Comparison of ENCODE assay signal across 11 cellular contexts in the genomic region with DNA sequence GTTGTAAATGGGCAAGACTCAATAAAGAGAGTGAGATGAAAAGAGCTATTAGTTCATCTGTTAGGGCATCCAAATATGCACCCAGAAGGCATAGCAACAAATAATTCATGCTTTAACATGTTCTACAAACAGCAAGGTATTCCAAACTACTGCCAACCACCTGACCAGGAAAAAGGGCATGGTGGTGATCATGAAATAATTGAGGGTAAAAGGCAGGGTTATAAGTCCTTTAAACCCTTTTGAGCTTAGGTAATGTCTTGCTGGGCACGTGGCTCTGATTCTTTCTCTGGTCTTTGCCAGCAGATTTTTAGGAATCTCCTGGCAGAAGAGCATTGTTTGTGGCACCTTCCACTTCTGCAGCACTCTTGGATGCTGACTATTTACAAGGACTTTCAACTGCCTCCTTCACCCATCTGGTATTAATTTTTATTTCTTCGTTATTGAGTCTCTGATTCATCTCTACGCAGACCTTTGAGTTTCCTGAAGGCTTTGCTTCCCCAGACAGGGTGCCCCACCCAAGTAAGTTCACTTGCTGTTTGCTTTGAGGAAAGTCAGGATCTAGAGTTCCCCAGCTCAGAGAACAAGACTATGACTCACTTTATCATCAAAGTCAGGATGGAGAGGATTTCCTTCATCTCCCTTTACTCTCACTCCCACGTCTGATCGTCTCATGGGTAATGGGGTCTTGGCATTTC.
DNase-seq lines count a peak whose midpoint lies in the region; ATAC-seq lines count a peak whose summit lies in the region.
"Had no signal": no experiment of that assay in that cellular context is flagged by ENCODE, and none has a peak within 500 bp of the region (broad histone marks: within the 10 kb centered on the region; RNA-seq: fewer than 3 reads in every experiment).

No MANE protein-coding gene starts in this region.

- no peak for ATAC-seq in GM18861 (IDR thresholded peaks at IDR 0.05; ENCODE audit: unreplicated experiment)
- ATAC-seq in GM21619 (IDR thresholded peaks at IDR 0.05; ENCODE audit: unreplicated experiment), result no peak
- ATAC-seq in HG02610 (IDR thresholded peaks at IDR 0.05; ENCODE audit: unreplicated experiment), result no peak

- peak; percentile 45 for DNase-seq in AG08396 (ENCODE audit: low spot score)
- DNase-seq in LoVo (ENCODE audit: low spot score), result peak; percentile 81
- peak; percentile 85 for DNase-seq in dedifferentiated amniotic fluid mesenchymal stem cell (ENCODE audit: extremely low spot score)
- peak; percentile 16 for DNase-seq in myocyte (ENCODE audit: low read depth)
- no peak for DNase-seq in NCI-H345 (lab: John Stamatoyannopoulos, UW)
- DNase-seq: activated naive CD4-positive, alpha-beta T cell treated with Interleukin-2 at 50 U/mL for 16 hours; COR-L47; NCI-H1105 treated with DMSO at 0.1 percent for 48 hours had no signal
